In genomic region chr13:114136576-114136975, GRCh38 we compare ENCODE assay signal across 21 cellular contexts. TPM values are rescaled to one million over a fixed set of nuclear protein-coding genes. Genes with fewer than 3 reads are reported as not detected.
"Had no signal": no experiment of that assay in that cellular context is flagged by ENCODE, and none has a peak within 500 bp of the region (broad histone marks: within the 10 kb centered on the region; RNA-seq: fewer than 3 reads in every experiment).

No MANE protein-coding gene starts in this region.

- H3K27me3 ChIP-seq: right atrium auricular region, SJSA1, upper lobe of left lung had no signal

- H3K36me3 ChIP-seq: right atrium auricular region, upper lobe of left lung had no signal

- H3K27ac ChIP-seq: right atrium auricular region, SJSA1, skin epidermis, upper lobe of left lung had no signal

- H3K4me3 ChIP-seq: right atrium auricular region, SJSA1, skin epidermis, upper lobe of left lung had no signal

- DNase-seq: activated CD4-positive, CD25-positive, alpha-beta regulatory T cell treated with anti-CD3 and anti-CD28 coated beads, Interleukin-2, amount 50 U/mL, for 72 hours; activated CD8-positive, alpha-beta memory T cell treated with anti-CD3 and anti-CD28 coated beads, Interleukin-2, amount 10 ng/mL, durations not matched to agents 7 days and 5 days; activated T-cell treated with anti-CD3 and anti-CD28 coated beads, Interleukin-2, amount 50 U/mL, for 1 hour; cerebellar nuclear complex; effector memory CD4-positive, alpha-beta T cell; foreskin melanocyte; naive B cell; stimulated activated CD4-positive, alpha-beta T cell treated with anti-CD3 and anti-CD28 coated beads, Interleukin-4, amount 100 ng/mL, for 4 hours; stimulated activated CD8-positive, alpha-beta memory T cell treated with anti-CD3 and anti-CD28 coated beads, Interleukin-4, amount 100 ng/mL, for 48 hours; stimulated activated naive CD8-positive, alpha-beta T cell treated with anti-CD3 and anti-CD28 coated beads, Interleukin-15, Interleukin-2, amounts not matched to agents 100 U/mL and 50 U/mL, for 24 hours; T-helper 9 cell; upper lobe of left lung had no signal

- H3K27ac Mint-ChIP-seq: activated CD8-positive, alpha-beta memory T cell treated with anti-CD3 and anti-CD28 coated beads, Interleukin-2, amount 10 ng/mL, durations not matched to agents 7 days and 5 days; activated T-helper 2 cell treated with anti-CD3 and anti-CD28 coated beads, Interferon-gamma antibody, Interleukin-2, Interleukin-4, amounts not matched to agents 10 μg/mL and 5 μg/mL and 100 μg/mL, durations not matched to agents 14 hours and 24 hours and 36 hours; dendritic cell treated with granulocyte-macrophage colony-stimulating factor and Interleukin-4, amounts not matched to agents 40 ng/mL and 50 ng/mL, for 4 days had no signal

- H3K9me3 Mint-ChIP-seq: dendritic cell treated with granulocyte-macrophage colony-stimulating factor and Interleukin-4, amounts not matched to agents 40 ng/mL and 50 ng/mL, for 4 days; naive B cell had no signal

- H3K27me3 Mint-ChIP-seq: naive B cell had no signal

- H3K36me3 Mint-ChIP-seq: naive B cell had no signal

- H3K9me3 ChIP-seq: right atrium auricular region, upper lobe of left lung had no signal

- H3K4me3 Mint-ChIP-seq: activated CD8-positive, alpha-beta memory T cell treated with anti-CD3 and anti-CD28 coated beads, Interleukin-2, amount 10 ng/mL, durations not matched to agents 7 days and 5 days; dendritic cell treated with granulocyte-macrophage colony-stimulating factor and Interleukin-4, amounts not matched to agents 40 ng/mL and 50 ng/mL, for 4 days had no signal

- ATAC-seq: activated CD8-positive, alpha-beta memory T cell treated with anti-CD3 and anti-CD28 coated beads, Interleukin-2, amount 10 ng/mL, durations not matched to agents 7 days and 5 days; stimulated activated naive CD8-positive, alpha-beta T cell treated with anti-CD3 and anti-CD28 coated beads, Interleukin-15, Interleukin-2, amounts not matched to agents 100 U/mL and 50 U/mL, for 24 hours had no signal

RNA-seq across cellular contexts. Expression of gene CFAP97D2, which starts 42.5 kb away (rescaled TPM):
- total RNA-seq: activated CD8-positive, alpha-beta memory T cell treated with anti-CD3 and anti-CD28 coated beads, Interleukin-2, amount 10 ng/mL, durations not matched to agents 7 days and 5 days; activated T-helper 2 cell treated with anti-CD3 and anti-CD28 coated beads, Interferon-gamma antibody, Interleukin-2, Interleukin-4, amounts not matched to agents 10 μg/mL and 5 μg/mL and 100 μg/mL, durations not matched to agents 14 hours and 24 hours and 36 hours; aorta; fibroblast of lung; lung microvascular endothelial cell; right atrium auricular region; temporal lobe had no signal
- polyA plus RNA-seq: aorta, fibroblast of lung had no signal
